Comparison of ENCODE assay signal across 8 cellular contexts in the genomic region with DNA sequence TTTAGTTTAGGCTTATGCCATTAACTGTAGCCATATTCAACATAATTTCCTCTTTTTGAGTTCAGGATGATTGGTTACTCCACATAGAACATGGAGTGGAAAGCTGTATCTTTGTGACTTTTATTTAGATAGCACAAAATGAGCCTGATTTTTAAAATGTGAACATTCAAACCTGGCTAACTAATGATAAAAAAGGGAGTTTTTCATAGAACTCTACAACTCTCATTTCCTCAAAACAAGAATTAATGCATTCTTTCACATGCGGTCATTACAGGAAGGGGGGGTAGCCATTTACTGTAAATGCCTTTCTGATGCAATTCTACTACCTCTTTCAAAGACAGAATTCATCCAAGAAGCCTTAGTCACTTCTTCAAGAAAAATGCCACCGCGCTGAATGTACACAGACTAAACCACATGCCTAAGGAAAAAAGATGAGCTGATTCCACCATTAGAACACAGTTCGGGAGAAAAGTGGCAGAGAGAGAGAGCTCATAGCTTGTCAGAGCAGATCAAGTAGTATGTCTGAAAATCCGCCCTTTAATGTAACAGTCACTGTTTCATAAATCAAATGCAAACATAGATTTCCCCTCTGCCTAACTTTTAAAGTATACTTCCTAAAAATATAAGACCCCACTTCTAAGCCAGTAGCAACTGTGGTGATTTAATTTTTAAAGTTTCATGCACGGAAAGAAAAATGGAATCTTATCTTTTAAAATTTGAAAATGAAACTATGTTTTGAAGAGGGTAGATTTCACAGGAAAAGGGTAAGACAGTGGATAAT.
DNase-seq lines count a peak whose midpoint lies in the region; ATAC-seq, FAIRE-seq and TF ChIP-seq lines count a peak whose summit lies in the region.

No MANE protein-coding gene starts in this region.

- peak overlapping the region; percentile 91 for H3K4me3 Mint-ChIP-seq in activated CD8-positive, alpha-beta T cell treated with anti-CD3 and anti-CD28 coated beads, Interleukin-2, amount 10 ng/mL, durations not matched to agents 7 days and 5 days
- H3K4me3 Mint-ChIP-seq in progenitor cell of endocrine pancreas (ENCODE audit: low read depth), result no peak overlapping the region

- H3K9me3 ChIP-seq in liver (ENCODE audit: control insufficient read depth in 4 of 4, low read length in 3 of 4) (no peaks in the 10 kb centered on the region), HepG2 (ENCODE audit: low read length) (no peaks in the 10 kb centered on the region), thoracic aorta (no peaks in the 10 kb centered on the region)

- H3K27me3 ChIP-seq in liver (ENCODE audit: control insufficient read depth in 4 of 4, insufficient read depth in 4 of 4, low read length in 3 of 4) (no peaks in the 10 kb centered on the region), HepG2 (ENCODE audit: control insufficient read depth in 1 of 2, insufficient read depth in 2 of 2, low read length in 2 of 2) (no peaks in the 10 kb centered on the region), KMS-11 (ENCODE audit: insufficient read depth, low read depth) (no peaks in the 10 kb centered on the region), thoracic aorta (replicated peaks; ENCODE audit: insufficient read depth) (no peaks in the 10 kb centered on the region)

- no TSS peak for BruUV-seq in HepG2 (replicated peaks; lab: Mats Ljungman, UMichigan)

- TF ChIP-seq EP300 in HepG2 (IDR thresholded peaks at IDR 0.05; ENCODE audit: low read depth in 2 of 2, low read length in 2 of 2), result no peak
- TF ChIP-seq EP300 in HepG2 (CRISPR knock-in tag; IDR thresholded peaks at IDR 0.05; ENCODE audit: borderline replicate concordance), result no peak

- no peaks in the 10 kb centered on the region for H4K20me1 ChIP-seq in HepG2 (ENCODE audit: insufficient read depth, low read length)
- H4K20me1 ChIP-seq in KMS-11 (ENCODE audit: insufficient read depth), result peaks cover 24% of the 10 kb centered on the region

- FAIRE-seq in HepG2 (lab: Jason Lieb, UNC), result no peak

- peak overlapping the region; percentile 63 to 67 for H3K27ac ChIP-seq in liver (ENCODE audit: low read depth in 1 of 2, low read length in 2 of 2)
- H3K27ac ChIP-seq in HepG2 (ENCODE audit: extremely low read length, insufficient read depth, low read length), result no peak overlapping the region
- H3K27ac ChIP-seq in KMS-11, result peak overlapping the region; percentile 89
- H3K27ac ChIP-seq in thoracic aorta, result peak overlapping the region in 1 of 2 donors; percentile 28

- H3K4me1 Mint-ChIP-seq in activated CD8-positive, alpha-beta T cell treated with anti-CD3 and anti-CD28 coated beads, Interleukin-2, amount 10 ng/mL, durations not matched to agents 7 days and 5 days (ENCODE audit: low read depth), result peaks cover 54% of the 10 kb centered on the region
- no peaks in the 10 kb centered on the region for H3K4me1 Mint-ChIP-seq in progenitor cell of endocrine pancreas (ENCODE audit: low read depth)

- POLR2A ChIA-PET in HepG2 (lab: Yijun Ruan, JAX), result no interaction called here
- POLR2A ChIA-PET in activated CD8-positive, alpha-beta T cell treated with anti-CD3 and anti-CD28 coated beads, Interleukin-2, amount 10 ng/mL, durations not matched to agents 7 days and 5 days (lab: Charles Lee), result interaction anchor here (0.7 to 7.7 kb wide), 22 partner anchors 8 to 276 kb away, joined by 3 to 105 read pairs (median 5); no protein-coding TSS in a partner anchor

- intact Hi-C loops in HepG2 (cut with micrococcal nuclease; ENCODE audit: unreplicated experiment), result no loop called here
- intact Hi-C loops in left cardiac atrium (cut with DNase I), result no loop called here

- TF ChIP-seq CTCF in liver (IDR thresholded peaks at IDR 0.05; ENCODE audit: low read depth, low read length, missing input control) (no peak), HepG2 (CRISPR knock-in tag; IDR thresholded peaks at IDR 0.05) (no peak), KMS-11 (conservative IDR thresholded peaks at IDR 0.05; ENCODE audit: low read depth, low read length) (0 out of 2 replicates have a peak, but pooled peaks have one; percentile 22), thoracic aorta (IDR thresholded peaks at IDR 0.05) (no peak), progenitor cell of endocrine pancreas (IDR thresholded peaks at IDR 0.05; ENCODE audit: unreplicated experiment) (no peak)

- H3K27me3 Mint-ChIP-seq in activated CD8-positive, alpha-beta T cell treated with anti-CD3 and anti-CD28 coated beads, Interleukin-2, amount 10 ng/mL, durations not matched to agents 7 days and 5 days (ENCODE audit: low read depth), result no peaks in the 10 kb centered on the region
- H3K27me3 Mint-ChIP-seq in progenitor cell of endocrine pancreas, result no peaks in the 10 kb centered on the region

- H3K4me1 ChIP-seq in liver (ENCODE audit: control insufficient read depth in 4 of 4, insufficient read depth in 4 of 4, low read length in 3 of 4) (peaks cover 0 to 1% (median 0%) of the 10 kb centered on the region in 4 donors), HepG2 (ENCODE audit: insufficient read depth, low read length) (peaks cover 18% of the 10 kb centered on the region), KMS-11 (ENCODE audit: low read depth, poor library complexity, severe bottlenecking) (peaks cover 77% of the 10 kb centered on the region), thoracic aorta (ENCODE audit: control insufficient read depth in 1 of 2, low read depth in 2 of 2) (peaks cover 45 to 46% of the 10 kb centered on the region in 2 donors)

- H2AFZ ChIP-seq in HepG2 (ENCODE audit: low read length), result no peak overlapping the region
- H2AFZ ChIP-seq in KMS-11 (ENCODE audit: low read depth), result no peak overlapping the region

- H3K79me2 ChIP-seq in HepG2 (ENCODE audit: insufficient read depth, low read length) (peaks cover 2% of the 10 kb centered on the region), KMS-11 (ENCODE audit: insufficient read depth, low read depth) (peaks cover 79% of the 10 kb centered on the region)

- no peak for DNase-seq in HepG2 (ENCODE audit: low spot score)
- peak; percentile 68 for DNase-seq in activated CD8-positive, alpha-beta T cell treated with anti-CD3 and anti-CD28 coated beads, Interleukin-2, amount 10 ng/mL, durations not matched to agents 7 days and 5 days
- DNase-seq in left cardiac atrium, result no peak
- no peak for DNase-seq in thoracic aorta (ENCODE audit: low spot score)
- no peak for DNase-seq in progenitor cell of endocrine pancreas (ENCODE audit: low spot score, unreplicated experiment)

- 76% methylated on average over 6 of the region's 6 CpGs for WGBS in liver
- WGBS in HepG2 (ENCODE audit: low lambda C conversion rate), result 95% methylated on average over 6 of the region's 6 CpGs

- H3K4me2 ChIP-seq in HepG2 (ENCODE audit: low read depth, low read length) (no peak overlapping the region), KMS-11 (peak overlapping the region; percentile 71)

- ATAC-seq in HepG2 (no peak), left cardiac atrium (peak; percentile 57 to 86), thoracic aorta (ENCODE audit: insufficient number of reproducible peaks, low FRiP score, low read depth) (no peak), HG03039 (IDR thresholded peaks at IDR 0.05; ENCODE audit: unreplicated experiment) (no peak)
- peak; percentile 6 for ATAC-seq in activated CD8-positive, alpha-beta T cell treated with anti-CD3 and anti-CD28 coated beads, Interleukin-2, amount 10 ng/mL, durations not matched to agents 7 days and 5 days

- no peak overlapping the region for H3K4me3 ChIP-seq in liver (ENCODE audit: low read depth in 1 of 3, low read length in 3 of 3)
- H3K4me3 ChIP-seq in HepG2 (replicated peaks in 1 of 3; ENCODE audit: insufficient read depth in 1 of 3, low read depth in 2 of 3, low read length in 3 of 3), result no peak overlapping the region
- peak overlapping the region; percentile 56 for H3K4me3 ChIP-seq in KMS-11 (IDR thresholded peaks at IDR 0.05; ENCODE audit: insufficient read depth, low read depth, low read length)
- H3K4me3 ChIP-seq in thoracic aorta, result peak overlapping the region; percentile 14

- in situ Hi-C loops in HepG2 (cut with HindIII; ENCODE audit: extremely low pct_ligation_motif_present, low pct_unique_long_range_greater_than_20kb), result no loop called here

- TF ChIP-seq POLR2A in HepG2 (IDR thresholded peaks at IDR 0.05; ENCODE audit: insufficient read depth in 1 of 2, low read depth in 2 of 2, low read length in 2 of 2), result no peak

- peaks cover 49% of the 10 kb centered on the region for H3K36me3 Mint-ChIP-seq in activated CD8-positive, alpha-beta T cell treated with anti-CD3 and anti-CD28 coated beads, Interleukin-2, amount 10 ng/mL, durations not matched to agents 7 days and 5 days (ENCODE audit: low read depth)
- no peaks in the 10 kb centered on the region for H3K36me3 Mint-ChIP-seq in progenitor cell of endocrine pancreas (ENCODE audit: insufficient read depth)

- TF ChIP-seq RAD21 in liver (IDR thresholded peaks at IDR 0.05) (no peak), HepG2 (CRISPR knock-in tag; IDR thresholded peaks at IDR 0.05) (no peak)

- H3K36me3 ChIP-seq in liver (ENCODE audit: control insufficient read depth in 4 of 4, insufficient read depth in 3 of 4, low read depth in 1 of 4, low read length in 3 of 4) (peaks cover 0 to 11% (median 4%) of the 10 kb centered on the region in 4 donors), HepG2 (replicated peaks in 1 of 2; ENCODE audit: control insufficient read depth in 1 of 2, insufficient read depth in 2 of 2, low read length in 2 of 2) (peaks cover 0 to 22% of the 10 kb centered on the region in 2 experiments; a peak in 3 of 5 replicates), KMS-11 (ENCODE audit: insufficient read depth) (no peaks in the 10 kb centered on the region; the same call in 1 of the 2 replicates), thoracic aorta (peaks cover 3% of the 10 kb centered on the region)

- H3K9ac ChIP-seq in liver (ENCODE audit: low read depth in 1 of 2, low read length in 2 of 2) (peak overlapping the region in 1 of 2 donors; percentile 23), HepG2 (ENCODE audit: insufficient read depth, low read depth, low read length) (no peak overlapping the region), KMS-11 (peak overlapping the region; percentile 94)

- H3K9me3 Mint-ChIP-seq in activated CD8-positive, alpha-beta T cell treated with anti-CD3 and anti-CD28 coated beads, Interleukin-2, amount 10 ng/mL, durations not matched to agents 7 days and 5 days (ENCODE audit: insufficient read depth), result no peaks in the 10 kb centered on the region
- no peaks in the 10 kb centered on the region for H3K9me3 Mint-ChIP-seq in progenitor cell of endocrine pancreas (ENCODE audit: low read depth)

- peak overlapping the region; percentile 99 for H3K27ac Mint-ChIP-seq in activated CD8-positive, alpha-beta T cell treated with anti-CD3 and anti-CD28 coated beads, Interleukin-2, amount 10 ng/mL, durations not matched to agents 7 days and 5 days
- H3K27ac Mint-ChIP-seq in progenitor cell of endocrine pancreas, result no peak overlapping the region

- CTCF ChIA-PET in HepG2 (lab: Yijun Ruan, JAX; ENCODE audit: low intra/inter-chr PET ratio, low total read pairs), result no interaction called here
- CTCF ChIA-PET in activated CD8-positive, alpha-beta T cell treated with anti-CD3 and anti-CD28 coated beads, Interleukin-2, amount 10 ng/mL, durations not matched to agents 7 days and 5 days (lab: Charles Lee), result interaction anchor here (0.9 to 7.2 kb wide), 30 partner anchors 10 to 149 kb away, joined by 3 to 75 read pairs (median 8); no protein-coding TSS in a partner anchor

TF ChIP-seq in HepG2, 621 proteins besides CTCF, POLR2A, EP300 and RAD21 (continues in another document):
- no peak for TF ChIP-seq RBAK (CRISPR knock-in tag; IDR thresholded peaks at IDR 0.05)
- TF ChIP-seq ZNF496 (CRISPR knock-in tag; IDR thresholded peaks at IDR 0.05; ENCODE audit: insufficient replicate concordance), result no peak

Comparison
In these comparisons a context has a peak if more than half of its experiments do, and no peak if none do; other contexts are left out.
1. H3K4me3 ChIP-seq: peak in KMS-11 (single experiment) and thoracic aorta (single experiment); none in liver (0 of 3) and HepG2 (0 of 3).
2. ATAC-seq: peak in activated CD8-positive, alpha-beta T cell treated with anti-CD3 and anti-CD28 coated beads, Interleukin-2, amount 10 ng/mL, durations not matched to agents 7 days and 5 days (single experiment) and left cardiac atrium (2 of 2); none in HepG2 (single experiment), thoracic aorta (single experiment) and HG03039 (single experiment).